Comparison of ENCODE assay signal across 27 cellular contexts in genomic region chr17:31530391-31530990, GRCh38.
"Had no signal": no experiment of that assay in that cellular context is flagged by ENCODE, and none has a peak within 500 bp of the region (broad histone marks: within the 10 kb centered on the region; RNA-seq: fewer than 3 reads in every experiment).

No MANE protein-coding gene starts in this region.

- H3K27me3 Mint-ChIP-seq: activated B cell treated with CpG ODN at 0.5 μM for 24 hours; activated CD4-positive, alpha-beta memory T cell treated with anti-CD3 and anti-CD28 coated beads for 36 hours; activated CD4-positive, alpha-beta T cell treated with anti-CD3 and anti-CD28 coated beads, Interleukin-2, amount 10 ng/mL, durations not matched to agents 7 days and 5 days; activated naive CD8-positive, alpha-beta T cell treated with anti-CD3 and anti-CD28 coated beads, Interleukin-2, amount 50 U/mL, for 24 hours had no signal

- H3K9me3 Mint-ChIP-seq: activated B cell treated with CpG ODN at 0.5 μM for 24 hours; activated CD4-positive, alpha-beta memory T cell treated with anti-CD3 and anti-CD28 coated beads for 36 hours; activated CD4-positive, alpha-beta T cell treated with anti-CD3 and anti-CD28 coated beads, Interleukin-2, amount 10 ng/mL, durations not matched to agents 7 days and 5 days; activated naive CD4-positive, alpha-beta T cell treated with anti-CD3 and anti-CD28 coated beads, Interleukin-2, amount 50 U/mL, for 72 hours; activated naive CD8-positive, alpha-beta T cell treated with anti-CD3 and anti-CD28 coated beads, Interleukin-2, amount 50 U/mL, for 24 hours; activated T-cell treated with anti-CD3 and anti-CD28 coated beads, Interleukin-2, amount 50 U/mL, for 4 hours; T-helper 1 cell treated with Interleukin-12 subunit alpha and Interleukin-12 subunit beta and Interleukin-4 antibody, amounts not matched to agents 30 μg/mL and 1 μg/mL, for 36 hours had no signal

- H3K9me3 ChIP-seq: ascending aorta, body of pancreas had no signal

- H3K4me3 Mint-ChIP-seq: activated B cell treated with CpG ODN at 0.5 μM for 24 hours; activated CD4-positive, alpha-beta memory T cell treated with anti-CD3 and anti-CD28 coated beads for 36 hours; activated CD4-positive, alpha-beta T cell treated with anti-CD3 and anti-CD28 coated beads, Interleukin-2, amount 10 ng/mL, durations not matched to agents 7 days and 5 days; activated naive CD8-positive, alpha-beta T cell treated with anti-CD3 and anti-CD28 coated beads, Interleukin-2, amount 50 U/mL, for 24 hours; activated T-cell treated with anti-CD3 and anti-CD28 coated beads, Interleukin-2, amount 50 U/mL, for 4 hours; T-helper 1 cell treated with Interleukin-12 subunit alpha and Interleukin-12 subunit beta and Interleukin-4 antibody, amounts not matched to agents 30 μg/mL and 1 μg/mL, for 36 hours had no signal

- H3K4me1 ChIP-seq: body of pancreas had no signal

- H3K4me3 ChIP-seq: ascending aorta, body of pancreas had no signal

- ATAC-seq: activated naive CD4-positive, alpha-beta T cell treated with anti-CD3 and anti-CD28 coated beads, Interleukin-2, amount 50 U/mL, for 72 hours; activated naive CD8-positive, alpha-beta T cell treated with anti-CD3 and anti-CD28 coated beads, Interleukin-2, amount 50 U/mL, for 24 hours; activated T-cell treated with anti-CD3 and anti-CD28 coated beads, Interleukin-2, amount 50 U/mL, for 4 hours; body of pancreas; Panc1 had no signal

- H3K27ac ChIP-seq: ascending aorta, body of pancreas had no signal

- DNase-seq: activated B cell treated with CpG ODN at 0.5 μM for 24 hours; activated CD4-positive, alpha-beta memory T cell treated with anti-CD3 and anti-CD28 coated beads for 36 hours; activated CD4-positive, alpha-beta T cell treated with anti-CD3 and anti-CD28 coated beads for 1 hour; activated CD4-positive, alpha-beta T cell treated with anti-CD3 and anti-CD28 coated beads, Interleukin-2, amount 10 ng/mL, durations not matched to agents 7 days and 5 days; activated CD8-positive, alpha-beta memory T cell treated with anti-CD3 and anti-CD28 coated beads for 24 hours; activated effector memory CD4-positive, alpha-beta T cell treated with anti-CD3 and anti-CD28 coated beads, Interleukin-2, amount 50 U/mL, for 16 hours; activated naive CD4-positive, alpha-beta T cell treated with Interleukin-2 at 50 U/mL for 16 hours; activated naive CD8-positive, alpha-beta T cell treated with anti-CD3 and anti-CD28 coated beads, Interleukin-2, amount 50 U/mL, for 24 hours; activated T-cell treated with anti-CD3 and anti-CD28 coated beads, Interleukin-2, amount 50 U/mL, for 4 hours; amniotic stem cell; body of pancreas; Kasumi-1; KBM-7; NCI-H1092; NCI-H1417; NCI-H1930; NCI-H2171 treated with DMSO at 0.1 percent for 48 hours; NCI-H226; NCI-H526; NCI-H774; OCI-M1; Right ventricle myocardium superior; RPMI8226 had no signal

- H3K27ac Mint-ChIP-seq: activated B cell treated with CpG ODN at 0.5 μM for 24 hours; activated CD4-positive, alpha-beta memory T cell treated with anti-CD3 and anti-CD28 coated beads for 36 hours; activated naive CD8-positive, alpha-beta T cell treated with anti-CD3 and anti-CD28 coated beads, Interleukin-2, amount 50 U/mL, for 24 hours; T-helper 1 cell treated with Interleukin-12 subunit alpha and Interleukin-12 subunit beta and Interleukin-4 antibody, amounts not matched to agents 30 μg/mL and 1 μg/mL, for 36 hours had no signal

- H3K36me3 Mint-ChIP-seq: activated naive CD4-positive, alpha-beta T cell treated with anti-CD3 and anti-CD28 coated beads, Interleukin-2, amount 50 U/mL, for 72 hours had no signal

- H3K27me3 ChIP-seq: ascending aorta, body of pancreas had no signal

- H3K36me3 ChIP-seq: ascending aorta had no signal
